In the genomic region with DNA sequence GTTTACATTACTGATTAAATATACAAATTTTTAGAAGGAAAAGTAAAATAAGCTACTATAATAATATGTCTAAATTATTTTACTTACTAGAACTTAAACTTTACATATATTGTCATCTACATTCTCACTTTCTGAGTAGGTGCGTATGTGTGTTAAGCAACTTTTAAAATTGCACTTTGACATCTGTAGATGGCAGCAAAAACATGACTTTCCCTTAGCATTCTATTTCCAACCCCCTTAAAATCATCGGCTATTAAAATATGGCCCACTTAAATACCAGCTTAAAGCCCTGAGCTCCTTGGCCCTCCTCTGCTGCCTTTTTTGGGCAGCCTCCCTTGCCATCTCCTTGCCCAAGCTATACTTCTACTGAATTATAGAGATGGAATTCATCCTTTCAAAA, we compare ENCODE assay signal across 8 cellular contexts.
DNase-seq lines count a peak whose midpoint lies in the region; ATAC-seq and TF ChIP-seq lines count a peak whose summit lies in the region.

No MANE protein-coding gene starts in this region.

- H3K36me3 ChIP-seq in right atrium auricular region (no peaks in the 10 kb centered on the region), upper lobe of right lung (no peaks in the 10 kb centered on the region)

- H3K4me3 ChIP-seq in right atrium auricular region (no peak overlapping the region), upper lobe of right lung (no peak overlapping the region)

- TF ChIP-seq CTCF in right atrium auricular region (IDR thresholded peaks at IDR 0.05) = peak in 1 of 2 donors; percentile 57
- peak; percentile 45 for TF ChIP-seq CTCF in upper lobe of right lung (IDR thresholded peaks at IDR 0.05)

- intact Hi-C loops in Right ventricle myocardium superior (cut with DNase I) = loop anchor here (5.0 kb wide), 2 partner anchors 563 to 573 kb away; no protein-coding TSS in a partner anchor
- intact Hi-C loops in upper lobe of right lung (cut with DNase I) = loop anchor here (10.0 kb wide), 1 partner anchor 135 kb away; no protein-coding TSS in a partner anchor

- H3K27me3 ChIP-seq in right atrium auricular region (no peaks in the 10 kb centered on the region), upper lobe of right lung (no peaks in the 10 kb centered on the region)

- ATAC-seq in Right ventricle myocardium superior (ENCODE audit: poor library complexity) (peak; percentile 56), upper lobe of right lung (no peak)

- H3K27ac ChIP-seq in right atrium auricular region = no peak overlapping the region
- no peak overlapping the region for H3K27ac ChIP-seq in upper lobe of right lung

- H3K4me1 ChIP-seq in right atrium auricular region (no peaks in the 10 kb centered on the region), upper lobe of right lung (no peaks in the 10 kb centered on the region)

- no peaks in the 10 kb centered on the region for H3K9me3 ChIP-seq in right atrium auricular region
- no peaks in the 10 kb centered on the region for H3K9me3 ChIP-seq in upper lobe of right lung

- DNase-seq in Right ventricle myocardium superior (no peak), right atrium auricular region (ENCODE audit: low spot score) (no peak), NCI-H2227 treated with DMSO at 0.1 percent for 48 hours (lab: John Stamatoyannopoulos, UW) (peak; percentile 17), fibroblast of gingiva (ENCODE audit: low read depth) (peak; percentile 17), upper lobe of right lung (no peak), activated T-cell treated with anti-CD3 and anti-CD28 coated beads for 4 hours (no peak), T1000 (lab: John Stamatoyannopoulos, UW) (no peak), iPS-NIHi11 (ENCODE audit: low spot score) (no peak)

Comparison
In these comparisons a context has a peak if more than half of its experiments do, and no peak if none do; other contexts are left out.
1. DNase-seq: peak in NCI-H2227 treated with DMSO at 0.1 percent for 48 hours (single experiment) and fibroblast of gingiva (single experiment); none in Right ventricle myocardium superior (single experiment), right atrium auricular region (single experiment), upper lobe of right lung (single experiment), activated T-cell treated with anti-CD3 and anti-CD28 coated beads for 4 hours (single experiment), T1000 (single experiment) and iPS-NIHi11 (single experiment).